8 cellular contexts compared by ENCODE assay signal in the genomic region with DNA sequence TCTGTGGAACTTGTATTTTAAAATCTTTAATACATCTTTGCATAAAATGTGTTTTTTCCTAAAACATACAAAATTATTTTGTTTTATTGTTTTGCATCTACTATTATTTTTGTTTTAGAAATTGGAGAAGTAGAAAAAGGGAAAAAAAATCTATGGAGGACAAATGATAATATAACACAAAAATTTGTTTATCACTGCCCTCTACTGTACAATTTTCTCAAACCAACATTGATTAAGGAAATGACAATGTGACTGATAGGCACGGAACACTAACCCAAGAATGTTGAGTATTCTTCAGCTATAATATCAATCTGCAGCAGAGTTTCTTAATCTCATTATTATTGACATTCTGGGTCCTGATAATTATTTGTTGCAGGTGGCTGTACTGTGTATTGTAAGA. TPM values are rescaled to one million over a fixed set of nuclear protein-coding genes. Genes with fewer than 3 reads are reported as not detected.
DNase-seq lines count a peak whose midpoint lies in the region; ATAC-seq and TF ChIP-seq lines count a peak whose summit lies in the region.

No MANE protein-coding gene starts in this region.

- no peaks in the 10 kb centered on the region for H3K36me3 ChIP-seq in thyroid gland

- no peaks in the 10 kb centered on the region for H3K36me3 Mint-ChIP-seq in activated T-cell treated with anti-CD3 and anti-CD28 coated beads, Interleukin-2, amount 50 U/mL, for 72 hours (ENCODE audit: insufficient read depth in 2 of 2)

- H3K27me3 Mint-ChIP-seq in activated T-cell treated with anti-CD3 and anti-CD28 coated beads, Interleukin-2, amount 50 U/mL, for 72 hours (ENCODE audit: low read depth): peaks cover 16% of the 10 kb centered on the region

- H3K27ac ChIP-seq in dorsolateral prefrontal cortex (no peak overlapping the region), thyroid gland (peak overlapping the region in 1 of 3 donors; percentile 8)

- intact Hi-C loops in dorsolateral prefrontal cortex (cut with DNase I) (loop anchor here in 1 of 2 donors (5.0 kb wide), 1 partner anchor 134 kb away; no protein-coding TSS in a partner anchor), thyroid gland (cut with DNase I) (loop anchor here (10.0 kb wide), 1 partner anchor 86 kb away; a partner anchor contains a TSS)

- peak in 35 of 56 donors; percentile 8 to 66 (median 27) for TF ChIP-seq CTCF in dorsolateral prefrontal cortex (IDR thresholded peaks at IDR 0.05 in 54 of 56, conservative IDR thresholded peaks at IDR 0.05 in 2 of 56; ENCODE audit: low read depth in 1 of 56, partially characterized antibody in 56 of 56)
- TF ChIP-seq CTCF in thyroid gland (IDR thresholded peaks at IDR 0.05): peak in 4 of 6 experiments; percentile 9 to 68 (median 52)

- H3K27ac Mint-ChIP-seq in activated T-cell treated with anti-CD3 and anti-CD28 coated beads, Interleukin-2, amount 50 U/mL, for 72 hours: no peak overlapping the region

- no peak overlapping the region for H3K4me3 ChIP-seq in dorsolateral prefrontal cortex
- no peak overlapping the region for H3K4me3 ChIP-seq in thyroid gland (replicated peaks in 1 of 3)

- peaks cover 4% of the 10 kb centered on the region for H3K4me1 Mint-ChIP-seq in activated T-cell treated with anti-CD3 and anti-CD28 coated beads, Interleukin-2, amount 50 U/mL, for 72 hours (ENCODE audit: low read depth)

- WGBS in thyroid gland, 2 donors: 6 to 12% methylated on average over 1 of the region's 1 CpG

- no peaks in the 10 kb centered on the region for H3K9me3 Mint-ChIP-seq in activated T-cell treated with anti-CD3 and anti-CD28 coated beads, Interleukin-2, amount 50 U/mL, for 72 hours

- no peaks in the 10 kb centered on the region for H3K9me3 ChIP-seq in thyroid gland

- no peaks in the 10 kb centered on the region for H3K27me3 ChIP-seq in dorsolateral prefrontal cortex
- H3K27me3 ChIP-seq in thyroid gland: no peaks in the 10 kb centered on the region

- ATAC-seq in activated T-cell treated with anti-CD3 and anti-CD28 coated beads, Interleukin-2, amount 50 U/mL, for 72 hours (replicated peaks in 1 of 2): no peak

- no peak overlapping the region for H3K4me3 Mint-ChIP-seq in activated T-cell treated with anti-CD3 and anti-CD28 coated beads, Interleukin-2, amount 50 U/mL, for 72 hours

- peak; percentile 2 for DNase-seq in NOMO-1 treated with DMSO at 0.1 percent for 48 hours (lab: John Stamatoyannopoulos, UW; ENCODE audit: unreplicated experiment)
- DNase-seq in NOMO-1 treated with dmso at 0.1 percent for 144 hours (lab: John Stamatoyannopoulos, UW; ENCODE audit: unreplicated experiment): no peak
- DNase-seq in LHCN-M2 (ENCODE audit: low read depth): peak; percentile 24
- DNase-seq in dorsolateral prefrontal cortex: no peak
- DNase-seq in thyroid gland: no peak
- DNase-seq in activated T-cell treated with anti-CD3 and anti-CD28 coated beads, Interleukin-2, amount 50 U/mL, for 72 hours: no peak
- DNase-seq in amygdala (lab: John Stamatoyannopoulos, UW): no peak
- DNase-seq in SK-N-DZ (ENCODE audit: low spot score): no peak

- peaks cover 0 to 4% of the 10 kb centered on the region in 2 donors for H3K4me1 ChIP-seq in thyroid gland

- TF ChIP-seq POLR2A in thyroid gland (IDR thresholded peaks at IDR 0.05): no peak

RNA-seq across cellular contexts. Expression of a gene that starts 9.5 kb away (rescaled TPM):
- total RNA-seq in LHCN-M2 (2014; rRNA removed): 20.3 and 20.7 TPM in 2 replicates
- 7.5 TPM for polyA plus RNA-seq in LHCN-M2 (2012)
- 10 to 100 TPM; 11.3 to 27.8 (median 18.3) TPM for total RNA-seq in dorsolateral prefrontal cortex
- total RNA-seq in thyroid gland: 10 to 100 TPM; 23.7 to 40.8 (median 37.1) TPM
- 10 to 100 TPM; 40.3 to 45.1 TPM for total RNA-seq in activated T-cell treated with anti-CD3 and anti-CD28 coated beads, Interleukin-2, amount 50 U/mL, for 72 hours
- 26.6 and 37.1 TPM in 2 replicates for polyA plus RNA-seq in SK-N-DZ (2014; cell fraction: cytosol; rRNA removed)
- 34.3 and 39.6 TPM in 2 replicates for polyA plus RNA-seq in SK-N-DZ (2014; cell fraction: nucleus; rRNA removed)

RNA-seq across cellular contexts. Expression of a gene that starts 47.4 kb away (rescaled TPM):
- total RNA-seq in LHCN-M2 (2014; rRNA removed): 71.4 and 75.8 TPM in 2 replicates
- polyA plus RNA-seq in LHCN-M2 (2012): 28.6 TPM
- 10 to 100 TPM in 6 of 120 experiments, 1 to 10 TPM in 114; 1.7 to 15.7 (median 4.6) TPM for total RNA-seq in dorsolateral prefrontal cortex
- 10 to 100 TPM in 2 of 4 donors, 1 to 10 TPM in 2; 7.4 to 19.6 (median 11.4) TPM for total RNA-seq in thyroid gland
- total RNA-seq in activated T-cell treated with anti-CD3 and anti-CD28 coated beads, Interleukin-2, amount 50 U/mL, for 72 hours: not detected
- 0.10 and 0.56 TPM in 2 replicates for polyA plus RNA-seq in SK-N-DZ (2014; cell fraction: cytosol; rRNA removed)
- polyA plus RNA-seq in SK-N-DZ (2014; cell fraction: nucleus; rRNA removed): not detected in 2 replicates

Comparison
In these comparisons a context has a peak if more than half of its experiments do, and no peak if none do; other contexts are left out.
1. DNase-seq: peak in NOMO-1 treated with DMSO at 0.1 percent for 48 hours (single experiment) and LHCN-M2 (single experiment); none in NOMO-1 treated with dmso at 0.1 percent for 144 hours (single experiment), dorsolateral prefrontal cortex (0 of 10), thyroid gland (0 of 2), activated T-cell treated with anti-CD3 and anti-CD28 coated beads, Interleukin-2, amount 50 U/mL, for 72 hours (0 of 2), amygdala (0 of 56) and SK-N-DZ (single experiment).